Comparison of ENCODE assay signal across 8 cellular contexts in the genomic region with DNA sequence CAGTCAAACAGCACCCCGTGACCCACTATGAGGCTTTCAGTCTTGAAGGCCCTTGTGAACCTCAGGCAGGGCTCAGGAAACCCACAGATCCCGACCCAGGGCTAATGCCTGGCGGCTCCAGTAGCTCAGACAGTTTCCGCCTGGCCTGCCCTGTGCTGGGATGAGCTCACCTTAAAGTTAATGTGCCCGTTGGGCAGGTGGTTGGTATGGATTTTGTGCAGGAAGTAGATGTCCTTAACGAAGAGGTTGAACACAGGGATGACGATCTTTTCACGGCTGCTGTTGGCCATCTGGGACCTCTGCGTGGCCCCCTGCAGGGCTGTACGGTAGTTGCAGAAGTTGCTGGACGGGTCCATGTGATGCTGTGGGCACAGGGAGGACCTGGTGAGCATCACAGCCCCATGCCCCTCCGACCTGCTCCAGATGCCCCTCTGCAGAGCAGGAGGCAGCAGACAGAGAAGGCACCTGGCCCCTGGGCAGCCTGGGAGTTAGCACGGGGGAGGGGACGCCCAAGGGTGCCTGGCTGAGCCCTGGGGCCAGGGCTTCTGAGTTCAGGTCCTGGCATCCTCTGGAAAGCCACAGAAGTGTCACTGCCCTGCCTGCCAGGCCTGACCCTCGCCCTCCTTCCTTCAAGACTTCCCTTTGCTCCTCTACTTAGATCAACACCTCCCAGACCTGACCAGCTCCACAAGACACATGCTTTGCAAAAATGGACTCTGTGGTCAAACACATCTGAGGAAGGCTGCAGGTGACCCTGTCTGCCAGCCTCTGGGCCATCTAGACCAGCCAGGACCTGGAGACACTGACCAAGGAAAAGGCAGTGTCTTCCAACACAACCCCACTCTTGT.
DNase-seq lines count a peak whose midpoint lies in the region; ATAC-seq, FAIRE-seq and TF ChIP-seq lines count a peak whose summit lies in the region.

No MANE protein-coding gene starts in this region.

- FAIRE-seq in H54 (lab: Jason Lieb, UNC) = no peak

- no peak for TF ChIP-seq POLR2A in H54 (IDR thresholded peaks at IDR 0.05; ENCODE audit: low read depth, low read length)

- in situ Hi-C loops in GM13977 (cut with MboI; ENCODE audit: low pct_unique_long_range_greater_than_20kb, low sequenced_read_pairs, unreplicated experiment) = no loop called here

- TF ChIP-seq CTCF in AG09309 (IDR thresholded peaks at IDR 0.05; ENCODE audit: control insufficient read depth, insufficient read depth, low read depth, low read length, missing control alignments) = peak; percentile 56
- peak; percentile 59 for TF ChIP-seq CTCF in GM13977 (IDR thresholded peaks at IDR 0.05; ENCODE audit: extremely low read depth, insufficient read depth, missing control alignments)

- no peak overlapping the region for H3K4me3 ChIP-seq in AG09309 (ENCODE audit: control insufficient read depth, low read depth, low read length)

- ATAC-seq in SK-N-SH treated with all-trans-retinoic acid at 6 μM for 48 hours (peak; percentile 67), GM19467 (IDR thresholded peaks at IDR 0.05; ENCODE audit: unreplicated experiment) (no peak)

- DNase-seq in AG09309 (ENCODE audit: low read depth) (no peak), GM13977 (ENCODE audit: low spot score) (peak; percentile 47), iris pigment epithelial cell (ENCODE audit: low read depth) (peak; percentile 28), cerebellar cortex (ENCODE audit: low spot score) (no peak), H54 (ENCODE audit: insufficient read length, low spot score) (no peak), HK-2 (ENCODE audit: unreplicated experiment) (no peak)

TF ChIP-seq in SK-N-SH treated with all-trans-retinoic acid at 6 μM for 48 hours, 23 proteins besides CTCF, POLR2A, EP300 and RAD21:
- TF ChIP-seq ISL1 (CRISPR knock-in tag; IDR thresholded peaks at IDR 0.05) (no peak), TOX (CRISPR knock-in tag; IDR thresholded peaks at IDR 0.05; ENCODE audit: borderline replicate concordance) (no peak), PPARA (CRISPR knock-in tag; IDR thresholded peaks at IDR 0.05; ENCODE audit: borderline replicate concordance) (no peak), BACH2 (CRISPR knock-in tag; IDR thresholded peaks at IDR 0.05; ENCODE audit: borderline replicate concordance) (no peak), ZC3H10 (CRISPR knock-in tag; IDR thresholded peaks at IDR 0.05) (no peak), SNAI2 (CRISPR knock-in tag; IDR thresholded peaks at IDR 0.05) (no peak), ZFP3 (CRISPR knock-in tag; IDR thresholded peaks at IDR 0.05) (no peak), OSR1 (CRISPR knock-in tag; IDR thresholded peaks at IDR 0.05) (no peak), GLIS3 (CRISPR knock-in tag; IDR thresholded peaks at IDR 0.05) (no peak), TCF4 (CRISPR knock-in tag; IDR thresholded peaks at IDR 0.05; ENCODE audit: borderline replicate concordance) (no peak), RARB (CRISPR knock-in tag; IDR thresholded peaks at IDR 0.05) (no peak), ZNF565 (CRISPR knock-in tag; conservative IDR thresholded peaks at IDR 0.05; ENCODE audit: low read depth) (no peak), ARNTL (CRISPR knock-in tag; IDR thresholded peaks at IDR 0.05; ENCODE audit: borderline replicate concordance, low read depth) (no peak)
- TF ChIP-seq, protein P1, sequence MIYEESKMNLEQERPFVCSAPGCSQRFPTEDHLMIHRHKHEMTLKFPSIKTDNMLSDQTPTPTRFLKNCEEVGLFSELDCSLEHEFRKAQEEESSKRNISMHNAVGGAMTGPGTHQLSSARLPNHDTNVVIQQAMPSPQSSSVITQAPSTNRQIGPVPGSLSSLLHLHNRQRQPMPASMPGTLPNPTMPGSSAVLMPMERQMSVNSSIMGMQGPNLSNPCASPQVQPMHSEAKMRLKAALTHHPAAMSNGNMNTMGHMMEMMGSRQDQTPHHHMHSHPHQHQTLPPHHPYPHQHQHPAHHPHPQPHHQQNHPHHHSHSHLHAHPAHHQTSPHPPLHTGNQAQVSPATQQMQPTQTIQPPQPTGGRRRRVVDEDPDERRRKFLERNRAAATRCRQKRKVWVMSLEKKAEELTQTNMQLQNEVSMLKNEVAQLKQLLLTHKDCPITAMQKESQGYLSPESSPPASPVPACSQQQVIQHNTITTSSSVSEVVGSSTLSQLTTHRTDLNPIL (CRISPR knock-in tag; IDR thresholded peaks at IDR 0.05; ENCODE audit: low read depth) = no peak
- TF ChIP-seq, protein P2, sequence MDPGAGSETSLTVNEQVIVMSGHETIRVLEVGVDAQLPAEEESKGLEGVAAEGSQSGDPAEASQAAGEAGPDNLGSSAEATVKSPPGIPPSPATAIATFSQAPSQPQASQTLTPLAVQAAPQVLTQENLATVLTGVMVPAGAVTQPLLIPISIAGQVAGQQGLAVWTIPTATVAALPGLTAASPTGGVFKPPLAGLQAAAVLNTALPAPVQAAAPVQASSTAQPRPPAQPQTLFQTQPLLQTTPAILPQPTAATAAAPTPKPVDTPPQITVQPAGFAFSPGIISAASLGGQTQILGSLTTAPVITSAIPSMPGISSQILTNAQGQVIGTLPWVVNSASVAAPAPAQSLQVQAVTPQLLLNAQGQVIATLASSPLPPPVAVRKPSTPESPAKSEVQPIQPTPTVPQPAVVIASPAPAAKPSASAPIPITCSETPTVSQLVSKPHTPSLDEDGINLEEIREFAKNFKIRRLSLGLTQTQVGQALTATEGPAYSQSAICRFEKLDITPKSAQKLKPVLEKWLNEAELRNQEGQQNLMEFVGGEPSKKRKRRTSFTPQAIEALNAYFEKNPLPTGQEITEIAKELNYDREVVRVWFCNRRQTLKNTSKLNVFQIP (CRISPR knock-in tag; IDR thresholded peaks at IDR 0.05; ENCODE audit: borderline replicate concordance, low read depth) = no peak
- TF ChIP-seq, protein P3, sequence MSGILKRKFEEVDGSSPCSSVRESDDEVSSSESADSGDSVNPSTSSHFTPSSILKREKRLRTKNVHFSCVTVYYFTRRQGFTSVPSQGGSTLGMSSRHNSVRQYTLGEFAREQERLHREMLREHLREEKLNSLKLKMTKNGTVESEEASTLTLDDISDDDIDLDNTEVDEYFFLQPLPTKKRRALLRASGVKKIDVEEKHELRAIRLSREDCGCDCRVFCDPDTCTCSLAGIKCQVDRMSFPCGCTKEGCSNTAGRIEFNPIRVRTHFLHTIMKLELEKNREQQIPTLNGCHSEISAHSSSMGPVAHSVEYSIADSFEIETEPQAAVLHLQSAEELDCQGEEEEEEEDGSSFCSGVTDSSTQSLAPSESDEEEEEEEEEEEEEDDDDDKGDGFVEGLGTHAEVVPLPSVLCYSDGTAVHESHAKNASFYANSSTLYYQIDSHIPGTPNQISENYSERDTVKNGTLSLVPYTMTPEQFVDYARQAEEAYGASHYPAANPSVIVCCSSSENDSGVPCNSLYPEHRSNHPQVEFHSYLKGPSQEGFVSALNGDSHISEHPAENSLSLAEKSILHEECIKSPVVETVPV (CRISPR knock-in tag; IDR thresholded peaks at IDR 0.05) = no peak
- TF ChIP-seq, protein P4, sequence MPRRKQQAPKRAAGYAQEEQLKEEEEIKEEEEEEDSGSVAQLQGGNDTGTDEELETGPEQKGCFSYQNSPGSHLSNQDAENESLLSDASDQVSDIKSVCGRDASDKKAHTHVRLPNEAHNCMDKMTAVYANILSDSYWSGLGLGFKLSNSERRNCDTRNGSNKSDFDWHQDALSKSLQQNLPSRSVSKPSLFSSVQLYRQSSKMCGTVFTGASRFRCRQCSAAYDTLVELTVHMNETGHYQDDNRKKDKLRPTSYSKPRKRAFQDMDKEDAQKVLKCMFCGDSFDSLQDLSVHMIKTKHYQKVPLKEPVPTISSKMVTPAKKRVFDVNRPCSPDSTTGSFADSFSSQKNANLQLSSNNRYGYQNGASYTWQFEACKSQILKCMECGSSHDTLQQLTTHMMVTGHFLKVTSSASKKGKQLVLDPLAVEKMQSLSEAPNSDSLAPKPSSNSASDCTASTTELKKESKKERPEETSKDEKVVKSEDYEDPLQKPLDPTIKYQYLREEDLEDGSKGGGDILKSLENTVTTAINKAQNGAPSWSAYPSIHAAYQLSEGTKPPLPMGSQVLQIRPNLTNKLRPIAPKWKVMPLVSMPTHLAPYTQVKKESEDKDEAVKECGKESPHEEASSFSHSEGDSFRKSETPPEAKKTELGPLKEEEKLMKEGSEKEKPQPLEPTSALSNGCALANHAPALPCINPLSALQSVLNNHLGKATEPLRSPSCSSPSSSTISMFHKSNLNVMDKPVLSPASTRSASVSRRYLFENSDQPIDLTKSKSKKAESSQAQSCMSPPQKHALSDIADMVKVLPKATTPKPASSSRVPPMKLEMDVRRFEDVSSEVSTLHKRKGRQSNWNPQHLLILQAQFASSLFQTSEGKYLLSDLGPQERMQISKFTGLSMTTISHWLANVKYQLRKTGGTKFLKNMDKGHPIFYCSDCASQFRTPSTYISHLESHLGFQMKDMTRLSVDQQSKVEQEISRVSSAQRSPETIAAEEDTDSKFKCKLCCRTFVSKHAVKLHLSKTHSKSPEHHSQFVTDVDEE (CRISPR knock-in tag; IDR thresholded peaks at IDR 0.05) = no peak
- TF ChIP-seq, protein P5, sequence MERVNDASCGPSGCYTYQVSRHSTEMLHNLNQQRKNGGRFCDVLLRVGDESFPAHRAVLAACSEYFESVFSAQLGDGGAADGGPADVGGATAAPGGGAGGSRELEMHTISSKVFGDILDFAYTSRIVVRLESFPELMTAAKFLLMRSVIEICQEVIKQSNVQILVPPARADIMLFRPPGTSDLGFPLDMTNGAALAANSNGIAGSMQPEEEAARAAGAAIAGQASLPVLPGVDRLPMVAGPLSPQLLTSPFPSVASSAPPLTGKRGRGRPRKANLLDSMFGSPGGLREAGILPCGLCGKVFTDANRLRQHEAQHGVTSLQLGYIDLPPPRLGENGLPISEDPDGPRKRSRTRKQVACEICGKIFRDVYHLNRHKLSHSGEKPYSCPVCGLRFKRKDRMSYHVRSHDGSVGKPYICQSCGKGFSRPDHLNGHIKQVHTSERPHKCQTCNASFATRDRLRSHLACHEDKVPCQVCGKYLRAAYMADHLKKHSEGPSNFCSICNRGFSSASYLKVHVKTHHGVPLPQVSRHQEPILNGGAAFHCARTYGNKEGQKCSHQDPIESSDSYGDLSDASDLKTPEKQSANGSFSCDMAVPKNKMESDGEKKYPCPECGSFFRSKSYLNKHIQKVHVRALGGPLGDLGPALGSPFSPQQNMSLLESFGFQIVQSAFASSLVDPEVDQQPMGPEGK (CRISPR knock-in tag; IDR thresholded peaks at IDR 0.05; ENCODE audit: borderline replicate concordance) = no peak

Comparison
In these comparisons a context has a peak if more than half of its experiments do, and no peak if none do; other contexts are left out.
1. DNase-seq: peak in GM13977 (single experiment) and iris pigment epithelial cell (single experiment); none in AG09309 (single experiment), cerebellar cortex (single experiment), H54 (single experiment) and HK-2 (single experiment).